Comparison of ENCODE assay signal across 1 cellular context in the genomic region with DNA sequence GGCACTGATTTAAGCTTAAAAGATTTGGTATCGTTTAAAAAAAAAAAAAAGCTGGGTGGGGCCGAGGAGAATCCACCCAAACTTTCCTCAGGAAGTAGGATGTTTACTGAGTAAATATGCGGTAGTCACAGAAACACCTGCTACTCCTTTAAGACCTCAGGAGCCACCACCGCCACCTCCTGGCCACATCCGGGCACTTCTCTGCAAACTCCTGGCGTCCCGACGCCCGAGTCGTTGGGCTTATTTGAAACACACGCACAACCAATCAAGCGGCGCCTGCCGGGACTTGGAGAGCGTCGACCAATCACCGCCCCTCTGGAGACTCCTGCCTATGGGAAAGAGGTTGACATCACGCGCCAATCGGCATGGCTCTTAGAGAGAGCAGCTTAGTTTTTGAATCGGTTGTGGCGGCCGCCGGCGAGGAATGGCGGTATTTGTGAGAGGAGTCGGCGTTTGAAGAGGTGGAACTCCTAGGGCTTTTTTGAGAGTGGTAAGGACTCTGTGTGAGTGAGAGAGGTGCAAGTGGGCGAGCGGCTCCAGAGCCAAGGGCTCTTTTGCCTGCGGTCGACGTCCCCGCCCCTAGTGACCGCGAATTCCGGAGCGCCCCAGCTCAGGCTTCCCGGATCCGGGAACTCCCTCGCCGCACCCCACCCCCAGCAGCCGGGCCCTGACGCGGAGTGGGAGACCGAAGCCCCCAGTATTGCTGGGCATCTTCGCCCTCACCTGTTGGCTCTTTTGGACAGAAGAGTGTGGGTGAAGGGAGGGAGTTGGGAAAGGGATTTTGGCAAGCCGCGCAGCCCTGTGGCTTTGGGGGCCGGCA.
TF ChIP-seq lines count a peak whose summit lies in the region.

A gene with protein sequence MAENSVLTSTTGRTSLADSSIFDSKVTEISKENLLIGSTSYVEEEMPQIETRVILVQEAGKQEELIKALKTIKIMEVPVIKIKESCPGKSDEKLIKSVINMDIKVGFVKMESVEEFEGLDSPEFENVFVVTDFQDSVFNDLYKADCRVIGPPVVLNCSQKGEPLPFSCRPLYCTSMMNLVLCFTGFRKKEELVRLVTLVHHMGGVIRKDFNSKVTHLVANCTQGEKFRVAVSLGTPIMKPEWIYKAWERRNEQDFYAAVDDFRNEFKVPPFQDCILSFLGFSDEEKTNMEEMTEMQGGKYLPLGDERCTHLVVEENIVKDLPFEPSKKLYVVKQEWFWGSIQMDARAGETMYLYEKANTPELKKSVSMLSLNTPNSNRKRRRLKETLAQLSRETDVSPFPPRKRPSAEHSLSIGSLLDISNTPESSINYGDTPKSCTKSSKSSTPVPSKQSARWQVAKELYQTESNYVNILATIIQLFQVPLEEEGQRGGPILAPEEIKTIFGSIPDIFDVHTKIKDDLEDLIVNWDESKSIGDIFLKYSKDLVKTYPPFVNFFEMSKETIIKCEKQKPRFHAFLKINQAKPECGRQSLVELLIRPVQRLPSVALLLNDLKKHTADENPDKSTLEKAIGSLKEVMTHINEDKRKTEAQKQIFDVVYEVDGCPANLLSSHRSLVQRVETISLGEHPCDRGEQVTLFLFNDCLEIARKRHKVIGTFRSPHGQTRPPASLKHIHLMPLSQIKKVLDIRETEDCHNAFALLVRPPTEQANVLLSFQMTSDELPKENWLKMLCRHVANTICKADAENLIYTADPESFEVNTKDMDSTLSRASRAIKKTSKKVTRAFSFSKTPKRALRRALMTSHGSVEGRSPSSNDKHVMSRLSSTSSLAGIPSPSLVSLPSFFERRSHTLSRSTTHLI (plus strand): TSS at position 359 of the 820 bp plus-strand sequence. CDS start 3,805 bp downstream, outside the sequence.

TF ChIP-seq in HepG2, 621 proteins besides CTCF, POLR2A, EP300 and RAD21 (continued from another document and continues in another):
- TF ChIP-seq ZNF737 (CRISPR knock-in tag; IDR thresholded peaks at IDR 0.05; ENCODE audit: borderline replicate concordance) (no peak), REPIN1 (CRISPR knock-in tag; IDR thresholded peaks at IDR 0.05; ENCODE audit: borderline replicate concordance, low read depth) (peak; percentile 58; the same call in 1 of the 2 replicates), ZNF841 (CRISPR knock-in tag; IDR thresholded peaks at IDR 0.05; ENCODE audit: borderline replicate concordance) (no peak), KAT8 (CRISPR knock-in tag; IDR thresholded peaks at IDR 0.05) (peak; percentile 74), RARG (CRISPR knock-in tag; IDR thresholded peaks at IDR 0.05; ENCODE audit: low read depth) (no peak), ZSCAN31 (CRISPR knock-in tag; IDR thresholded peaks at IDR 0.05; ENCODE audit: low read depth) (no peak), HMG20A (CRISPR knock-in tag; IDR thresholded peaks at IDR 0.05; ENCODE audit: borderline replicate concordance) (peak; percentile 43; the same call in 1 of the 2 replicates), THYN1 (CRISPR knock-in tag; IDR thresholded peaks at IDR 0.05; ENCODE audit: borderline replicate concordance, low read depth) (no peak), ZNF329 (CRISPR knock-in tag; IDR thresholded peaks at IDR 0.05; ENCODE audit: low read depth) (no peak), KDM5B (CRISPR knock-in tag; IDR thresholded peaks at IDR 0.05; ENCODE audit: borderline replicate concordance) (peak; percentile 37; the same call in 1 of the 2 replicates), CREB1 (IDR thresholded peaks at IDR 0.05) (peak; percentile 71), CREB1 (CRISPR knock-in tag; IDR thresholded peaks at IDR 0.05) (peak; percentile 84), POGZ (CRISPR knock-in tag; IDR thresholded peaks at IDR 0.05) (peak; percentile 95), GATAD2A (CRISPR knock-in tag; IDR thresholded peaks at IDR 0.05) (peak; percentile 64), KLF12 (CRISPR knock-in tag; IDR thresholded peaks at IDR 0.05; ENCODE audit: borderline replicate concordance) (no peak; the same call in 1 of the 2 replicates), ZFP36L1 (CRISPR knock-in tag; IDR thresholded peaks at IDR 0.05) (peak; percentile 80; the same call in 1 of the 2 replicates), SP2 (CRISPR knock-in tag; IDR thresholded peaks at IDR 0.05) (peak; percentile 67), ZNF335 (CRISPR knock-in tag; IDR thresholded peaks at IDR 0.05) (no peak), ZNF703 (CRISPR knock-in tag; IDR thresholded peaks at IDR 0.05; ENCODE audit: borderline replicate concordance) (peak; percentile 19; the same call in 1 of the 2 replicates), ZKSCAN8 (CRISPR knock-in tag; IDR thresholded peaks at IDR 0.05; ENCODE audit: borderline replicate concordance) (no peak), ETV6 (CRISPR knock-in tag; conservative IDR thresholded peaks at IDR 0.05) (no peak), XRCC5 (optimal IDR thresholded peaks at IDR 0.05; ENCODE audit: low read length) (peak; percentile 38), SETDB1 (CRISPR knock-in tag; IDR thresholded peaks at IDR 0.05; ENCODE audit: borderline replicate concordance) (no peak), TP53 (CRISPR knock-in tag; conservative IDR thresholded peaks at IDR 0.05) (no peak; the same call in 1 of the 2 replicates), ZFAT (CRISPR knock-in tag; conservative IDR thresholded peaks at IDR 0.05) (no peak), EED (CRISPR knock-in tag; IDR thresholded peaks at IDR 0.05) (no peak), BRCA1 (CRISPR knock-in tag; IDR thresholded peaks at IDR 0.05) (no peak), ZBTB20 (CRISPR knock-in tag; IDR thresholded peaks at IDR 0.05; ENCODE audit: borderline replicate concordance, low read depth) (no peak), ZNF674 (CRISPR knock-in tag; IDR thresholded peaks at IDR 0.05; ENCODE audit: low read depth) (no peak)
- TF ChIP-seq, protein P1, sequence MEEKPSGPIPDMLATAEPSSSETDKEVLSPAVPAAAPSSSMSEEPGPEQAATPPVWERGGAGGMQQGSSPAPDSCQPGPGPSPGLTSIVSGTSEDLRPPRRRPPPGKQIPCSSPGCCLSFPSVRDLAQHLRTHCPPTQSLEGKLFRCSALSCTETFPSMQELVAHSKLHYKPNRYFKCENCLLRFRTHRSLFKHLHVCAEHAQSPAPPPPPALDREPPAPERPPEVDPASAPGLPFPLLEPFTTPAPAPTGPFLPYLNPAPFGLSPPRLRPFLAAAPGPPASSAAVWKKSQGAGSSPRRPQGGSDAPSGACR (CRISPR knock-in tag; IDR thresholded peaks at IDR 0.05): no peak
- TF ChIP-seq, protein P2, sequence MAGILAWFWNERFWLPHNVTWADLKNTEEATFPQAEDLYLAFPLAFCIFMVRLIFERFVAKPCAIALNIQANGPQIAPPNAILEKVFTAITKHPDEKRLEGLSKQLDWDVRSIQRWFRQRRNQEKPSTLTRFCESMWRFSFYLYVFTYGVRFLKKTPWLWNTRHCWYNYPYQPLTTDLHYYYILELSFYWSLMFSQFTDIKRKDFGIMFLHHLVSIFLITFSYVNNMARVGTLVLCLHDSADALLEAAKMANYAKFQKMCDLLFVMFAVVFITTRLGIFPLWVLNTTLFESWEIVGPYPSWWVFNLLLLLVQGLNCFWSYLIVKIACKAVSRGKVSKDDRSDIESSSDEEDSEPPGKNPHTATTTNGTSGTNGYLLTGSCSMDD (CRISPR knock-in tag; IDR thresholded peaks at IDR 0.05): no peak
- TF ChIP-seq, protein P3, sequence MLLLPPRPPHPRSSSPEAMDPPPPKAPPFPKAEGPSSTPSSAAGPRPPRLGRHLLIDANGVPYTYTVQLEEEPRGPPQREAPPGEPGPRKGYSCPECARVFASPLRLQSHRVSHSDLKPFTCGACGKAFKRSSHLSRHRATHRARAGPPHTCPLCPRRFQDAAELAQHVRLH (CRISPR knock-in tag; IDR thresholded peaks at IDR 0.05; ENCODE audit: borderline replicate concordance, low read depth): 0 out of 2 replicates have a peak, but pooled peaks have one; percentile 27
- TF ChIP-seq, protein P4, sequence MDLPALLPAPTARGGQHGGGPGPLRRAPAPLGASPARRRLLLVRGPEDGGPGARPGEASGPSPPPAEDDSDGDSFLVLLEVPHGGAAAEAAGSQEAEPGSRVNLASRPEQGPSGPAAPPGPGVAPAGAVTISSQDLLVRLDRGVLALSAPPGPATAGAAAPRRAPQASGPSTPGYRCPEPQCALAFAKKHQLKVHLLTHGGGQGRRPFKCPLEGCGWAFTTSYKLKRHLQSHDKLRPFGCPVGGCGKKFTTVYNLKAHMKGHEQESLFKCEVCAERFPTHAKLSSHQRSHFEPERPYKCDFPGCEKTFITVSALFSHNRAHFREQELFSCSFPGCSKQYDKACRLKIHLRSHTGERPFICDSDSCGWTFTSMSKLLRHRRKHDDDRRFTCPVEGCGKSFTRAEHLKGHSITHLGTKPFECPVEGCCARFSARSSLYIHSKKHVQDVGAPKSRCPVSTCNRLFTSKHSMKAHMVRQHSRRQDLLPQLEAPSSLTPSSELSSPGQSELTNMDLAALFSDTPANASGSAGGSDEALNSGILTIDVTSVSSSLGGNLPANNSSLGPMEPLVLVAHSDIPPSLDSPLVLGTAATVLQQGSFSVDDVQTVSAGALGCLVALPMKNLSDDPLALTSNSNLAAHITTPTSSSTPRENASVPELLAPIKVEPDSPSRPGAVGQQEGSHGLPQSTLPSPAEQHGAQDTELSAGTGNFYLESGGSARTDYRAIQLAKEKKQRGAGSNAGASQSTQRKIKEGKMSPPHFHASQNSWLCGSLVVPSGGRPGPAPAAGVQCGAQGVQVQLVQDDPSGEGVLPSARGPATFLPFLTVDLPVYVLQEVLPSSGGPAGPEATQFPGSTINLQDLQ (CRISPR knock-in tag; IDR thresholded peaks at IDR 0.05): no peak
- TF ChIP-seq, protein P5, sequence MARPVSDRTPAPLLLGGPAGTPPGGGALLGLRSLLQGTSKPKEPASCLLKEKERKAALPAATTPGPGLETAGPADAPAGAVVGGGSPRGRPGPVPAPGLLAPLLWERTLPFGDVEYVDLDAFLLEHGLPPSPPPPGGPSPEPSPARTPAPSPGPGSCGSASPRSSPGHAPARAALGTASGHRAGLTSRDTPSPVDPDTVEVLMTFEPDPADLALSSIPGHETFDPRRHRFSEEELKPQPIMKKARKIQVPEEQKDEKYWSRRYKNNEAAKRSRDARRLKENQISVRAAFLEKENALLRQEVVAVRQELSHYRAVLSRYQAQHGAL (CRISPR knock-in tag; IDR thresholded peaks at IDR 0.05; ENCODE audit: not compliant biosample characterization): no peak
- TF ChIP-seq, protein P6, sequence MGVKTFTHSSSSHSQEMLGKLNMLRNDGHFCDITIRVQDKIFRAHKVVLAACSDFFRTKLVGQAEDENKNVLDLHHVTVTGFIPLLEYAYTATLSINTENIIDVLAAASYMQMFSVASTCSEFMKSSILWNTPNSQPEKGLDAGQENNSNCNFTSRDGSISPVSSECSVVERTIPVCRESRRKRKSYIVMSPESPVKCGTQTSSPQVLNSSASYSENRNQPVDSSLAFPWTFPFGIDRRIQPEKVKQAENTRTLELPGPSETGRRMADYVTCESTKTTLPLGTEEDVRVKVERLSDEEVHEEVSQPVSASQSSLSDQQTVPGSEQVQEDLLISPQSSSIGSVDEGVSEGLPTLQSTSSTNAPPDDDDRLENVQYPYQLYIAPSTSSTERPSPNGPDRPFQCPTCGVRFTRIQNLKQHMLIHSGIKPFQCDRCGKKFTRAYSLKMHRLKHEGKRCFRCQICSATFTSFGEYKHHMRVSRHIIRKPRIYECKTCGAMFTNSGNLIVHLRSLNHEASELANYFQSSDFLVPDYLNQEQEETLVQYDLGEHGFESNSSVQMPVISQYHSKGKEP (CRISPR knock-in tag; IDR thresholded peaks at IDR 0.05): no peak
- TF ChIP-seq, protein P7, sequence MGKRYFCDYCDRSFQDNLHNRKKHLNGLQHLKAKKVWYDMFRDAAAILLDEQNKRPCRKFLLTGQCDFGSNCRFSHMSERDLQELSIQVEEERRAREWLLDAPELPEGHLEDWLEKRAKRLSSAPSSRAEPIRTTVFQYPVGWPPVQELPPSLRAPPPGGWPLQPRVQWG (CRISPR knock-in tag; IDR thresholded peaks at IDR 0.05; ENCODE audit: borderline replicate concordance, low read depth): no peak
- TF ChIP-seq, protein P8, sequence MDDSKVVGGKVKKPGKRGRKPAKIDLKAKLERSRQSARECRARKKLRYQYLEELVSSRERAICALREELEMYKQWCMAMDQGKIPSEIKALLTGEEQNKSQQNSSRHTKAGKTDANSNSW (CRISPR knock-in tag; IDR thresholded peaks at IDR 0.05; ENCODE audit: borderline replicate concordance): no peak
- TF ChIP-seq, protein P9, sequence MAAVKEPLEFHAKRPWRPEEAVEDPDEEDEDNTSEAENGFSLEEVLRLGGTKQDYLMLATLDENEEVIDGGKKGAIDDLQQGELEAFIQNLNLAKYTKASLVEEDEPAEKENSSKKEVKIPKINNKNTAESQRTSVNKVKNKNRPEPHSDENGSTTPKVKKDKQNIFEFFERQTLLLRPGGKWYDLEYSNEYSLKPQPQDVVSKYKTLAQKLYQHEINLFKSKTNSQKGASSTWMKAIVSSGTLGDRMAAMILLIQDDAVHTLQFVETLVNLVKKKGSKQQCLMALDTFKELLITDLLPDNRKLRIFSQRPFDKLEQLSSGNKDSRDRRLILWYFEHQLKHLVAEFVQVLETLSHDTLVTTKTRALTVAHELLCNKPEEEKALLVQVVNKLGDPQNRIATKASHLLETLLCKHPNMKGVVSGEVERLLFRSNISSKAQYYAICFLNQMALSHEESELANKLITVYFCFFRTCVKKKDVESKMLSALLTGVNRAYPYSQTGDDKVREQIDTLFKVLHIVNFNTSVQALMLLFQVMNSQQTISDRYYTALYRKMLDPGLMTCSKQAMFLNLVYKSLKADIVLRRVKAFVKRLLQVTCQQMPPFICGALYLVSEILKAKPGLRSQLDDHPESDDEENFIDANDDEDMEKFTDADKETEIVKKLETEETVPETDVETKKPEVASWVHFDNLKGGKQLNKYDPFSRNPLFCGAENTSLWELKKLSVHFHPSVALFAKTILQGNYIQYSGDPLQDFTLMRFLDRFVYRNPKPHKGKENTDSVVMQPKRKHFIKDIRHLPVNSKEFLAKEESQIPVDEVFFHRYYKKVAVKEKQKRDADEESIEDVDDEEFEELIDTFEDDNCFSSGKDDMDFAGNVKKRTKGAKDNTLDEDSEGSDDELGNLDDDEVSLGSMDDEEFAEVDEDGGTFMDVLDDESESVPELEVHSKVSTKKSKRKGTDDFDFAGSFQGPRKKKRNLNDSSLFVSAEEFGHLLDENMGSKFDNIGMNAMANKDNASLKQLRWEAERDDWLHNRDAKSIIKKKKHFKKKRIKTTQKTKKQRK (IDR thresholded peaks at IDR 0.05; ENCODE audit: low read length): no peak
- TF ChIP-seq, protein P10, sequence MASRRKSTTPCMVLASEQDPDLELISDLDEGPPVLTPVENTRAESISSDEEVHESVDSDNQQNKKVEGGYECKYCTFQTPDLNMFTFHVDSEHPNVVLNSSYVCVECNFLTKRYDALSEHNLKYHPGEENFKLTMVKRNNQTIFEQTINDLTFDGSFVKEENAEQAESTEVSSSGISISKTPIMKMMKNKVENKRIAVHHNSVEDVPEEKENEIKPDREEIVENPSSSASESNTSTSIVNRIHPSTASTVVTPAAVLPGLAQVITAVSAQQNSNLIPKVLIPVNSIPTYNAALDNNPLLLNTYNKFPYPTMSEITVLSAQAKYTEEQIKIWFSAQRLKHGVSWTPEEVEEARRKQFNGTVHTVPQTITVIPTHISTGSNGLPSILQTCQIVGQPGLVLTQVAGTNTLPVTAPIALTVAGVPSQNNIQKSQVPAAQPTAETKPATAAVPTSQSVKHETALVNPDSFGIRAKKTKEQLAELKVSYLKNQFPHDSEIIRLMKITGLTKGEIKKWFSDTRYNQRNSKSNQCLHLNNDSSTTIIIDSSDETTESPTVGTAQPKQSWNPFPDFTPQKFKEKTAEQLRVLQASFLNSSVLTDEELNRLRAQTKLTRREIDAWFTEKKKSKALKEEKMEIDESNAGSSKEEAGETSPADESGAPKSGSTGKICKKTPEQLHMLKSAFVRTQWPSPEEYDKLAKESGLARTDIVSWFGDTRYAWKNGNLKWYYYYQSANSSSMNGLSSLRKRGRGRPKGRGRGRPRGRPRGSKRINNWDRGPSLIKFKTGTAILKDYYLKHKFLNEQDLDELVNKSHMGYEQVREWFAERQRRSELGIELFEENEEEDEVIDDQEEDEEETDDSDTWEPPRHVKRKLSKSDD (CRISPR knock-in tag; IDR thresholded peaks at IDR 0.05; ENCODE audit: low read depth): no peak
